Comparison of ENCODE assay signal across 19 cellular contexts in the genomic region with DNA sequence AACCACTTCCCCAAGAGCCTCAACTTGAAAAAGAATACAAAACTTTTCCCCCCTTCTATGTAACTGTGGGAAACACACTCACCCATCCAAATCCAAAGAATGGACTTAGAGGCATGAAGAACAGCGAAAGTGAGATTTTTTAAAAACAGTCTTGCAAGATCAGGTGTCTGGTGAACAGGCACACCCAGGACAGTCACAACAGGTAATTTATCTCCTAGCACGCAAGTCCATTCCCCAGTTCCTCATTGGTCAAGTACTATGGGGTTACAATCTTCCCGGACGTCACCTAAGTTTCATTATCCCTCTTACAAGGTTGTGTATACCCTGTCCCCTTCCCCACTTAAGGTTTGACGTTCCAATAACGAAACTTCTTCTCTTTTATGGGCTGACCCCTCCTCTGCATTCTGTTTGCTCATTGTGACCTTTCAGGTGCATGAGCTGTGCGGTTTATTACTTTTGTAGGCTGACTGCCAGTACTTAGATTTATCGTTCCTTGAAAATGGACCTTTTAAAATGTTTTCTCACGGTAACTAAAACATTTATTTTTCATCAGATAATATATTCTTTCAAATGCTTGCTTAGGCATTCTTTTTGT.
DNase-seq lines count a peak whose midpoint lies in the region; ATAC-seq and TF ChIP-seq lines count a peak whose summit lies in the region.
"Had no signal": no experiment of that assay in that cellular context is flagged by ENCODE, and none has a peak within 500 bp of the region (broad histone marks: within the 10 kb centered on the region; RNA-seq: fewer than 3 reads in every experiment).

No MANE protein-coding gene starts in this region.

- intact Hi-C loops in mucosa of descending colon (cut with DNase I, micrococcal nuclease) = no loop called here

- H3K36me3 ChIP-seq in mucosa of descending colon (ENCODE audit: low read depth) = no peaks in the 10 kb centered on the region
- no peaks in the 10 kb centered on the region for H3K36me3 ChIP-seq in right atrium auricular region
- H3K36me3 ChIP-seq: BE2C; BLaER1 treated with 17β-estradiol and CSF1 and Interleukin-3, amounts not matched to agents 10 nM and 100 nM had no signal

- DNase-seq in NCI-H69 (lab: John Stamatoyannopoulos, UW) (peak; percentile 11), mucosa of descending colon (peak in 1 of 3 donors; percentile 11), renal cortical epithelial cell (ENCODE audit: low read depth) (peak; percentile 40), right atrium auricular region (ENCODE audit: low spot score) (no peak)
- no peak for DNase-seq in activated effector memory CD4-positive, alpha-beta T cell treated with Interleukin-2 at 50 U/mL for 16 hours
- DNase-seq: 8988T; ACHN; AML-193; BE2C; Calu3; CD4-positive, alpha-beta memory T cell; COR-L47; DND-41; GM23248; H7; HCEC 1CT had no signal

- H3K4me1 ChIP-seq in mucosa of descending colon (ENCODE audit: low read depth) (no peaks in the 10 kb centered on the region), right atrium auricular region (no peaks in the 10 kb centered on the region)
- H3K4me1 ChIP-seq: A549, BE2C had no signal

- H3K9me3 ChIP-seq in mucosa of descending colon (no peaks in the 10 kb centered on the region), right atrium auricular region (no peaks in the 10 kb centered on the region)
- H3K9me3 ChIP-seq: A549; BE2C; BLaER1 treated with 17β-estradiol and CSF1 and Interleukin-3, amounts not matched to agents 10 nM and 100 nM had no signal

- no peak overlapping the region for H3K27ac ChIP-seq in right atrium auricular region
- H3K27ac ChIP-seq: A549; BLaER1 treated with 17β-estradiol and CSF1 and Interleukin-3, amounts not matched to agents 10 nM and 100 nM; GM23248 had no signal

- no peak for TF ChIP-seq CTCF in mucosa of descending colon (IDR thresholded peaks at IDR 0.05)
- no peak for TF ChIP-seq CTCF in right atrium auricular region (IDR thresholded peaks at IDR 0.05)

- peak; percentile 62 for ATAC-seq in mucosa of descending colon
- no peak for ATAC-seq in GM19397 (IDR thresholded peaks at IDR 0.05; ENCODE audit: unreplicated experiment)
- ATAC-seq: A549 had no signal

- no peaks in the 10 kb centered on the region for H3K27me3 ChIP-seq in right atrium auricular region
- H3K27me3 ChIP-seq: BE2C; BLaER1 treated with 17β-estradiol and CSF1 and Interleukin-3, amounts not matched to agents 10 nM and 100 nM had no signal

- H3K4me3 ChIP-seq in mucosa of descending colon = no peak overlapping the region
- H3K4me3 ChIP-seq in right atrium auricular region = no peak overlapping the region
- H3K4me3 ChIP-seq: A549; BLaER1 treated with 17β-estradiol and CSF1 and Interleukin-3, amounts not matched to agents 10 nM and 100 nM; GM23248 had no signal

Comparison
In these comparisons a context has a peak if more than half of its experiments do, and no peak if none do; other contexts are left out.
1. DNase-seq: peak in NCI-H69 (single experiment) and renal cortical epithelial cell (single experiment); none in activated effector memory CD4-positive, alpha-beta T cell treated with Interleukin-2 at 50 U/mL for 16 hours (single experiment) and right atrium auricular region (single experiment).